Comparison of ENCODE assay signal across 17 cellular contexts in the genomic region with DNA sequence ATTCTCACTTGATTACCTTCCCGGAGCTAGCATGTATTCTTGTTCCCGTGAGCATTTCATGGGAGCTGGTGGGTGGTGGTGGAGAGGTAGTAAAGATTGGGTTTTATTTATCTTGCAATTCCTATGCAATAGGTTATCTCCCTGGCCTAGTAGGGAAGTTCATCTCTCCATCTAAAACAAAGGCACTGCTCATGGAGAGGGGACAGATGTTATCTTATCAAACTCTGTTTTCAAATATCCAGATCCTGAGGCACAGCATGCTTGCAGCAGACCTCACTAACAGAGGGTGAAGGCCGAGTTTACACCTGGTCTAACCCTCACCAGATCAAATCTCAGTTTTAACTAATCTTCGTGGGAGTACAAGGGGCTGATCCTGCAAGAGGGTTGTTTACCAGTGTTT.
"Had no signal": no experiment of that assay in that cellular context is flagged by ENCODE, and none has a peak within 500 bp of the region (broad histone marks: within the 10 kb centered on the region; RNA-seq: fewer than 3 reads in every experiment).

No MANE protein-coding gene starts in this region.

- H3K27me3 Mint-ChIP-seq: stimulated activated naive B cell treated with anti-CD40 and anti-IgM and Interleukin-4, amounts not matched to agents 10 μg/mL and 1 μg/mL and 100 μg/mL, for 72 hours; stimulated activated naive CD8-positive, alpha-beta T cell treated with anti-CD3 and anti-CD28 coated beads, Interleukin-15, amount 100 ng/mL, for 72 hours had no signal

- DNase-seq: colonic mucosa; dermis blood vessel endothelial cell; erythroblast; foreskin keratinocyte; head of caudate nucleus; hippocampal formation; midbrain; spleen; stimulated activated CD4-positive, alpha-beta T cell treated with anti-CD3 and anti-CD28 coated beads, Interleukin-15, amount 100 ng/mL, for 24 hours; stimulated activated CD4-positive, alpha-beta T cell treated with anti-CD3 and anti-CD28 coated beads, Interleukin-1b, Interleukin-23, amount 100 ng/mL, for 48 hours; stimulated activated CD4-positive, alpha-beta T cell treated with anti-CD3 and anti-CD28 coated beads, Interleukin-4, amount 100 ng/mL, for 24 hours; stimulated activated naive B cell treated with anti-CD40 and anti-IgM and Interleukin-4, amounts not matched to agents 10 μg/mL and 1 μg/mL and 100 μg/mL, for 72 hours; stimulated activated naive CD8-positive, alpha-beta T cell treated with anti-CD3 and anti-CD28 coated beads, Interleukin-15, amount 100 ng/mL, for 72 hours; testis had no signal

- H3K9me3 Mint-ChIP-seq: stimulated activated naive B cell treated with anti-CD40 and anti-IgM and Interleukin-4, amounts not matched to agents 10 μg/mL and 1 μg/mL and 100 μg/mL, for 72 hours; stimulated activated naive CD8-positive, alpha-beta T cell treated with anti-CD3 and anti-CD28 coated beads, Interleukin-15, amount 100 ng/mL, for 72 hours had no signal

- H3K27ac Mint-ChIP-seq: stimulated activated naive B cell treated with anti-CD40 and anti-IgM and Interleukin-4, amounts not matched to agents 10 μg/mL and 1 μg/mL and 100 μg/mL, for 72 hours; stimulated activated naive CD8-positive, alpha-beta T cell treated with anti-CD3 and anti-CD28 coated beads, Interleukin-15, amount 100 ng/mL, for 72 hours had no signal

- H3K36me3 ChIP-seq: colonic mucosa had no signal

- H3K9me3 ChIP-seq: colonic mucosa, neutrophil, spleen, testis had no signal

- H3K27ac ChIP-seq: colonic mucosa, foreskin keratinocyte, neutrophil, spleen, testis had no signal

- H3K27me3 ChIP-seq: colonic mucosa, foreskin keratinocyte, neutrophil, spleen, testis had no signal

- H3K4me1 ChIP-seq: colonic mucosa, foreskin keratinocyte, spleen, testis had no signal

- ATAC-seq: foreskin keratinocyte; left lobe of liver; sciatic nerve; stimulated activated naive B cell treated with anti-CD40 and anti-IgM and Interleukin-4, amounts not matched to agents 10 μg/mL and 1 μg/mL and 100 μg/mL, for 72 hours; stimulated activated naive CD8-positive, alpha-beta T cell treated with anti-CD3 and anti-CD28 coated beads, Interleukin-15, amount 100 ng/mL, for 72 hours had no signal

- H3K4me1 Mint-ChIP-seq: stimulated activated naive CD8-positive, alpha-beta T cell treated with anti-CD3 and anti-CD28 coated beads, Interleukin-15, amount 100 ng/mL, for 72 hours had no signal

- H3K4me3 Mint-ChIP-seq: stimulated activated naive B cell treated with anti-CD40 and anti-IgM and Interleukin-4, amounts not matched to agents 10 μg/mL and 1 μg/mL and 100 μg/mL, for 72 hours; stimulated activated naive CD8-positive, alpha-beta T cell treated with anti-CD3 and anti-CD28 coated beads, Interleukin-15, amount 100 ng/mL, for 72 hours had no signal

- H3K4me3 ChIP-seq: colonic mucosa, spleen, testis had no signal
